ENCODE assay signal across 3 cellular contexts in genomic region chr4:123684937-123685336, GRCh38.
DNase-seq lines count a peak whose midpoint lies in the region; ATAC-seq, FAIRE-seq and TF ChIP-seq lines count a peak whose summit lies in the region.
"Not testable (repeated sequence)": the region's sequence is repeated elsewhere in the genome, so short reads cannot be mapped to it uniquely, and the experiment has no call there.

No MANE protein-coding gene starts in this region.

- H3K4me1 ChIP-seq in kidney (ENCODE audit: control insufficient read depth in 1 of 2, insufficient read depth in 1 of 2, low read depth in 1 of 2, low read length in 2 of 2): not testable (repeated sequence)

- not testable (repeated sequence) for H3K9ac ChIP-seq in kidney (ENCODE audit: low read length in 2 of 2)

- H3K9me3 Mint-ChIP-seq in glutamatergic neuron (ENCODE audit: unreplicated experiment): not testable (repeated sequence)
- peaks cover 12 to 32% of the 10 kb centered on the region in 2 donors for H3K9me3 Mint-ChIP-seq in stimulated activated naive CD8-positive, alpha-beta T cell treated with anti-CD3 and anti-CD28 coated beads, Interleukin-15, amount 100 ng/mL, for 72 hours

- DNase-seq in glutamatergic neuron (peak; percentile 18), kidney (peak; percentile 50)
- DNase-seq in stimulated activated naive CD8-positive, alpha-beta T cell treated with anti-CD3 and anti-CD28 coated beads, Interleukin-15, amount 100 ng/mL, for 72 hours: not testable (repeated sequence)

- not testable (repeated sequence) for FAIRE-seq in kidney (lab: Jason Lieb, UNC)

- not testable (repeated sequence) for H3K27ac ChIP-seq in kidney (ENCODE audit: low read depth in 2 of 2, low read length in 2 of 2)

- not testable (repeated sequence) for H3K4me3 ChIP-seq in kidney (ENCODE audit: low read length in 2 of 2)

- not testable (repeated sequence) for TF ChIP-seq CTCF in glutamatergic neuron (IDR thresholded peaks at IDR 0.05; ENCODE audit: partially characterized antibody, unreplicated experiment); kidney (IDR thresholded peaks at IDR 0.05; ENCODE audit: borderline replicate concordance, extremely low read depth, insufficient read depth)

- not testable (repeated sequence) for H3K4me1 Mint-ChIP-seq in glutamatergic neuron (ENCODE audit: low read depth, unreplicated experiment); stimulated activated naive CD8-positive, alpha-beta T cell treated with anti-CD3 and anti-CD28 coated beads, Interleukin-15, amount 100 ng/mL, for 72 hours

- peak; percentile 60 for ATAC-seq in stimulated activated naive CD8-positive, alpha-beta T cell treated with anti-CD3 and anti-CD28 coated beads, Interleukin-15, amount 100 ng/mL, for 72 hours

- not testable (repeated sequence) for H3K4me3 Mint-ChIP-seq in glutamatergic neuron (ENCODE audit: unreplicated experiment); stimulated activated naive CD8-positive, alpha-beta T cell treated with anti-CD3 and anti-CD28 coated beads, Interleukin-15, amount 100 ng/mL, for 72 hours

- H3K27ac Mint-ChIP-seq in glutamatergic neuron (ENCODE audit: unreplicated experiment); stimulated activated naive CD8-positive, alpha-beta T cell treated with anti-CD3 and anti-CD28 coated beads, Interleukin-15, amount 100 ng/mL, for 72 hours: not testable (repeated sequence)

- not testable (repeated sequence) for H3K36me3 ChIP-seq in kidney (ENCODE audit: control insufficient read depth in 1 of 2, insufficient read depth in 2 of 2, low read length in 2 of 2)

- not testable (repeated sequence) for H3K27me3 Mint-ChIP-seq in glutamatergic neuron (ENCODE audit: unreplicated experiment); stimulated activated naive CD8-positive, alpha-beta T cell treated with anti-CD3 and anti-CD28 coated beads, Interleukin-15, amount 100 ng/mL, for 72 hours

- H3K36me3 Mint-ChIP-seq in glutamatergic neuron (ENCODE audit: unreplicated experiment): peaks cover 20% of the 10 kb centered on the region

- H3K9me3 ChIP-seq in kidney (ENCODE audit: control insufficient read depth in 1 of 2, low read length in 2 of 2): not testable (repeated sequence)

- intact Hi-C loops in kidney (cut with DNase I): not testable (repeated sequence)
